In the genomic region with DNA sequence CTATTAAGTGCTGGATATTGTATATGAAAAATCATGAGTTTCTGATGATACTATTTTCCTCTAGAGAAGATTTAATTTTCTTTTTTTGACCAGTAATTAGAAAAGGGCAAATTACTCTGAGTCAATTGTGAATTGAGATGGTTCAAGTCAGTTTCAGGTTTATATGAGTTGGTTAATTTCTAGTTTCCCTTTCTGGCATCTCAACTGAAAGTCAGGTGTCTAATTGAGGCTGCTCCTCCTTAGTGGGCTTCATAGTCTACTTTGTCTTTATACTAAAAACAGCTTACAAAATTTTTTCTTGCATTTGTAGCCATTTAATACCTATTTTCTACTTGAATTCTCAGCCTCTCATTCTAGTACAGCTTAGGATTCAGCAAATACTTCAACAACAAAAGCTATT, we compare ENCODE assay signal across 22 cellular contexts.
"Had no signal": no experiment of that assay in that cellular context is flagged by ENCODE, and none has a peak within 500 bp of the region (broad histone marks: within the 10 kb centered on the region; RNA-seq: fewer than 3 reads in every experiment).

No MANE protein-coding gene starts in this region.

- H3K36me3 ChIP-seq: esophagus squamous epithelium, gastrocnemius medialis, heart right ventricle, left lung, lower lobe of right lung had no signal

- ATAC-seq: effector memory CD8-positive, alpha-beta T cell; esophagus mucosa; gastrocnemius medialis; heart right ventricle; left cardiac atrium; left lung; left ventricle myocardium superior; lower lobe of right lung; mucosa of descending colon had no signal

- DNase-seq: effector CD8-positive, alpha-beta T cell; effector memory CD8-positive, alpha-beta T cell; endodermal cell; erythroblast; esophagus squamous epithelium; foreskin fibroblast; foreskin melanocyte; gastrocnemius medialis; glutamatergic neuron; head of caudate nucleus; heart right ventricle; hippocampal formation; left cardiac atrium; left lung; left ventricle myocardium superior; lower lobe of right lung; mesenchymal stem cell; mucosa of descending colon; naive B cell had no signal

- H3K4me1 ChIP-seq: esophagus squamous epithelium, gastrocnemius medialis, heart right ventricle, left lung, lower lobe of right lung had no signal

- H3K4me3 ChIP-seq: coronary artery, esophagus squamous epithelium, gastrocnemius medialis, heart right ventricle, left lung, lower lobe of right lung, mucosa of descending colon had no signal

- H3K9me3 ChIP-seq: esophagus squamous epithelium, gastrocnemius medialis, left lung, lower lobe of right lung, mucosa of descending colon had no signal

- H3K27ac ChIP-seq: coronary artery, epithelial cell of prostate, esophagus squamous epithelium, gastrocnemius medialis, heart right ventricle, left lung, lower lobe of right lung had no signal

- H3K27me3 ChIP-seq: esophagus squamous epithelium, gastrocnemius medialis, left lung had no signal
